In the genomic region with DNA sequence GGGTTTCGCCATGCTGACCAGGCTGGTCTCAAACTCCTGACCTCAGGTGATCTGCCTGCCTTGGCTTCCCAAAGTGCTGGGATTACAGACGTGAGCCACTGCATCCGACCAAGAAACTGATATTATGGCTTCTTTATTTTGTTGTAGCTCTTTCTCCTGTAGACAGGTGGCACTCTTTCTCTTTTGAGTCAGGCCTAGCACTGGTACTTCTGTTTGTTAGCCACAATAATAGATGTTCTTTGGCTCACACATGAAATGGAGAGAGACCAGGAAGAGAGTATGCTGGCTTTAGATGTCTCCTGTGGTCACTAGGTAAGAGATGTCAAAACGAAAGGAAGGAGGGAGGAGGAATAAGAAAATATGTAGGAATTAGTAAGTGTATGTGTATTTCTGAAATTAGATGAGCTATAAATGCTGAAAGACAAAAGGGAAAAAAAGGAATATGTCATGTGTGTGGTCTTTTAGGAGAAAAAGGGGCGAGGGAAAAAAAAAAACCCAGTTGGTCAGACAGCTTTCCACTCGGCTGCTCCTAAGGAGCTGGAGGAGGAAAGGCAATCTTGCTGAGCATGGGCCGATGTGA, we compare ENCODE assay signal across 9 cellular contexts.
DNase-seq lines count a peak whose midpoint lies in the region; ATAC-seq and TF ChIP-seq lines count a peak whose summit lies in the region.
"Had no signal": no experiment of that assay in that cellular context is flagged by ENCODE, and none has a peak within 500 bp of the region (broad histone marks: within the 10 kb centered on the region; RNA-seq: fewer than 3 reads in every experiment).

No MANE protein-coding gene starts in this region.

- DNase-seq in NCI-H1105 treated with DMSO at 0.1 percent for 48 hours (lab: John Stamatoyannopoulos, UW) (peak; percentile 28), NCI-H1105 (lab: John Stamatoyannopoulos, UW) (no peak), MM.1S (peak; percentile 60), T-cell (no peak), foreskin melanocyte (peak; percentile 13), renal cortical epithelial cell (ENCODE audit: low read depth) (peak; percentile 63)

- POLR2A ChIA-PET in T-cell (lab: Charles Lee): interaction anchor here in 1 of 2 donors (0.7 kb wide), 1 partner anchor 1667 kb away, joined by 3 read pairs; no protein-coding TSS in a partner anchor

- H3K27me3 ChIP-seq in MM.1S (replicated peaks; ENCODE audit: insufficient read depth, low read length): no peaks in the 10 kb centered on the region
- H3K27me3 ChIP-seq: BLaER1 treated with 17β-estradiol and CSF1 and Interleukin-3, amounts not matched to agents 10 nM and 100 nM had no signal

- H3K9ac ChIP-seq in MM.1S (ENCODE audit: low read length): no peak overlapping the region

- H3F3A ChIP-seq in MM.1S (ENCODE audit: insufficient read depth, low read length): no peaks in the 10 kb centered on the region

- ATAC-seq in T-cell (replicated peaks in 1 of 4) (peak in 3 of 4 experiments; percentile 57 to 63 (median 61)), GM21526 (IDR thresholded peaks at IDR 0.05; ENCODE audit: low FRiP score, unreplicated experiment) (no peak), GM21576 (IDR thresholded peaks at IDR 0.05; ENCODE audit: unreplicated experiment) (no peak)

- no peak overlapping the region for H3K27ac ChIP-seq in MM.1S (ENCODE audit: low read length)

- no peaks in the 10 kb centered on the region for H3K4me1 ChIP-seq in MM.1S (ENCODE audit: low read length)

- H3K9me3 Mint-ChIP-seq in T-cell: no peaks in the 10 kb centered on the region

- H3K27me3 Mint-ChIP-seq in T-cell: no peaks in the 10 kb centered on the region

- H3K9me2 ChIP-seq in MM.1S (replicated peaks; ENCODE audit: insufficient read depth, low read length): no peaks in the 10 kb centered on the region

- no peaks in the 10 kb centered on the region for H3K9me3 ChIP-seq in MM.1S (replicated peaks; ENCODE audit: insufficient read depth, low read length)
- H3K9me3 ChIP-seq: BLaER1 treated with 17β-estradiol and CSF1 and Interleukin-3, amounts not matched to agents 10 nM and 100 nM had no signal

- H3K79me2 ChIP-seq in MM.1S (ENCODE audit: low read length): no peaks in the 10 kb centered on the region

- peaks cover 36% of the 10 kb centered on the region for H3K36me3 Mint-ChIP-seq in T-cell

- no peaks in the 10 kb centered on the region for H4K20me1 ChIP-seq in MM.1S (ENCODE audit: insufficient read depth, low read length)

- CTCF ChIA-PET in T-cell (lab: Charles Lee): interaction anchor here (0.6 to 2.3 kb wide), 19 partner anchors 10 to 745 kb away, joined by 3 to 11 read pairs (median 4); no protein-coding TSS in a partner anchor

- no peak overlapping the region for H3K4me2 ChIP-seq in MM.1S (ENCODE audit: low read depth, low read length)
- H3K4me2 ChIP-seq: BLaER1 treated with 17β-estradiol and CSF1 and Interleukin-3, amounts not matched to agents 10 nM and 100 nM had no signal

- H2AFZ ChIP-seq in MM.1S (ENCODE audit: low read length): no peak overlapping the region

- no peak overlapping the region for H3K27ac Mint-ChIP-seq in T-cell

- H3K4me3 ChIP-seq in MM.1S (ENCODE audit: low read length): no peak overlapping the region
- H3K4me3 ChIP-seq: BLaER1 treated with 17β-estradiol and CSF1 and Interleukin-3, amounts not matched to agents 10 nM and 100 nM had no signal

- TF ChIP-seq CTCF in MM.1S (IDR thresholded peaks at IDR 0.05; ENCODE audit: low read length): peak; percentile 62

- no peaks in the 10 kb centered on the region for H3K4me1 Mint-ChIP-seq in T-cell

- no peaks in the 10 kb centered on the region for H3K36me3 ChIP-seq in MM.1S (replicated peaks; ENCODE audit: insufficient read depth, low read length)

- H3K4me3 Mint-ChIP-seq in T-cell: no peak overlapping the region

Comparison
In these comparisons a context has a peak if more than half of its experiments do, and no peak if none do; other contexts are left out.
1. DNase-seq: peak in NCI-H1105 treated with DMSO at 0.1 percent for 48 hours (single experiment), MM.1S (single experiment), foreskin melanocyte (single experiment) and renal cortical epithelial cell (single experiment); none in NCI-H1105 (single experiment) and T-cell (0 of 34).
2. ATAC-seq: peak in T-cell (3 of 4); none in GM21526 (single experiment) and GM21576 (single experiment).